In genomic region chr4:6709230-6710114, GRCh38 we compare ENCODE assay signal across 8 cellular contexts. TPM values are rescaled to one million over a fixed set of nuclear protein-coding genes. Genes with fewer than 3 reads are reported as not detected.
DNase-seq lines count a peak whose midpoint lies in the region; ATAC-seq and TF ChIP-seq lines count a peak whose summit lies in the region.

Gene MRFAP1L1 (minus strand): TSS chr4:6709865. CDS start chr4:6709629, 236 bp downstream.

- peaks cover 48% of the 10 kb centered on the region for H3K4me1 ChIP-seq in CD8-positive, alpha-beta T cell (ENCODE audit: insufficient read depth, low read length)

- intact Hi-C loops in CD8-positive, alpha-beta T cell (cut with DNase I, micrococcal nuclease): loop anchor here (1.0 to 2.0 kb wide), 9 partner anchors 8 to 277 kb away; partner anchors contain the start of genes MRFAP1 (in 2 of the 2), KIAA0232 (in 1 of the 2) and TBC1D14 (in 1 of the 2)

- peaks cover 5% of the 10 kb centered on the region for H3K36me3 ChIP-seq in CD8-positive, alpha-beta T cell (ENCODE audit: insufficient read depth, low read length)

- H3K27me3 ChIP-seq in CD8-positive, alpha-beta T cell (ENCODE audit: insufficient read depth, low read length): no peaks in the 10 kb centered on the region

- CTCF ChIA-PET in CD8-positive, alpha-beta T cell (lab: Charles Lee): interaction anchor here (0.6 to 5.1 kb wide), 9 partner anchors 10 to 360 kb away, joined by 3 to 53 read pairs (median 3); a partner anchor contains a TSS

- peak within 1 kb of the TSS; percentile 86 for H3K4me3 ChIP-seq in CD8-positive, alpha-beta T cell (ENCODE audit: low read depth, low read length)

- ATAC-seq in CD8-positive, alpha-beta T cell: peak; percentile 89
- ATAC-seq in GM19467 (IDR thresholded peaks at IDR 0.05; ENCODE audit: unreplicated experiment): peak; percentile 53
- ATAC-seq in effector memory CD8-positive, alpha-beta T cell (replicated peaks): peak; percentile 86

- H3K9me3 Mint-ChIP-seq in CD8-positive, alpha-beta T cell: no peaks in the 10 kb centered on the region
- no peaks in the 10 kb centered on the region for H3K9me3 Mint-ChIP-seq in effector memory CD8-positive, alpha-beta T cell

- peaks cover 65% of the 10 kb centered on the region for H3K4me1 Mint-ChIP-seq in CD8-positive, alpha-beta T cell (ENCODE audit: low read depth)
- H3K4me1 Mint-ChIP-seq in effector memory CD8-positive, alpha-beta T cell (ENCODE audit: low read depth in 2 of 2): peaks cover 45 to 61% of the 10 kb centered on the region in 2 donors

- peak within 1 kb of the TSS; percentile 98 for H3K4me3 Mint-ChIP-seq in CD8-positive, alpha-beta T cell
- peak within 1 kb of the TSS; percentile 90 to 99 for H3K4me3 Mint-ChIP-seq in effector memory CD8-positive, alpha-beta T cell

- DNase-seq in CD8-positive, alpha-beta T cell: peak; percentile 92 to 98 (median 96)
- DNase-seq in HT1080 (ENCODE audit: low read depth) (peak; percentile 92), NOMO-1 (lab: John Stamatoyannopoulos, UW; ENCODE audit: unreplicated experiment in 2 of 2) (peak; percentile 95 to 99), medulla oblongata (ENCODE audit: extremely low spot score) (peak; percentile 96)
- peak; percentile 91 to 92 for DNase-seq in activated CD8-positive, alpha-beta memory T cell treated with anti-CD3 and anti-CD28 coated beads for 4 hours (ENCODE audit: low read depth in 2 of 2)
- peak; percentile 96 to 97 (median 97) for DNase-seq in effector memory CD8-positive, alpha-beta T cell
- DNase-seq in stimulated activated CD4-positive, alpha-beta T cell treated with anti-CD3 and anti-CD28 coated beads, TNF-alpha, amount 100 ng/mL, for 48 hours (ENCODE audit: low read depth in 3 of 3): peak; percentile 93 to 95 (median 95)

- no peaks in the 10 kb centered on the region for H3K9me3 ChIP-seq in CD8-positive, alpha-beta T cell (ENCODE audit: low read length)

- peak within 1 kb of the TSS; percentile 79 for H3K27ac ChIP-seq in CD8-positive, alpha-beta T cell (ENCODE audit: low read depth, low read length)

- no peaks in the 10 kb centered on the region for H3K27me3 Mint-ChIP-seq in CD8-positive, alpha-beta T cell (ENCODE audit: low read depth)
- no peaks in the 10 kb centered on the region for H3K27me3 Mint-ChIP-seq in effector memory CD8-positive, alpha-beta T cell

- H3K27ac Mint-ChIP-seq in CD8-positive, alpha-beta T cell: peak within 1 kb of the TSS; percentile 99
- H3K27ac Mint-ChIP-seq in effector memory CD8-positive, alpha-beta T cell: peak within 1 kb of the TSS; percentile 98 to 99

- TF ChIP-seq CTCF in CD8-positive, alpha-beta T cell (IDR thresholded peaks at IDR 0.05): no peak

- H3K36me3 Mint-ChIP-seq in CD8-positive, alpha-beta T cell: peaks cover 50% of the 10 kb centered on the region
- peaks cover 37% of the 10 kb centered on the region for H3K36me3 Mint-ChIP-seq in effector memory CD8-positive, alpha-beta T cell (ENCODE audit: insufficient read depth)

- POLR2A ChIA-PET in CD8-positive, alpha-beta T cell (lab: Charles Lee): interaction anchor here (0.6 to 12.3 kb wide), 12 partner anchors 9 to 333 kb away, joined by 3 to 155 read pairs (median 4); partner anchors contain the start of genes MRFAP1 and S100P

RNA-seq across cellular contexts. Expression of gene MRFAP1L1, which starts in this region (rescaled TPM):
- 10 to 100 TPM; 27.5 to 30.0 TPM for total RNA-seq in CD8-positive, alpha-beta T cell
- 65.0 and 70.6 TPM in 2 replicates for total RNA-seq in HT1080 (2014; rRNA removed; shearing (Covaris generic))
- polyA plus RNA-seq in HT1080 (2015; cell fraction: cytosol; rRNA removed): 58.3 and 72.5 TPM in 2 replicates
- 51.9 and 59.4 TPM in 2 replicates for polyA plus RNA-seq in HT1080 (2015; cell fraction: nucleus; rRNA removed)

Comparison
In these comparisons a context has a peak if more than half of its experiments do, and no peak if none do; other contexts are left out.
1. Peak in every context shown above with its lines: DNase-seq, ATAC-seq, H3K4me3 ChIP-seq and H3K27ac ChIP-seq.